Comparison of ENCODE assay signal across 18 cellular contexts in genomic region chr1:27605300-27605766, GRCh38. TPM values are rescaled to one million over a fixed set of nuclear protein-coding genes. Genes with fewer than 3 reads are reported as not detected.
DNase-seq lines count a peak whose midpoint lies in the region; ATAC-seq and TF ChIP-seq lines count a peak whose summit lies in the region.
"Had no signal": no experiment of that assay in that cellular context is flagged by ENCODE, and none has a peak within 500 bp of the region (broad histone marks: within the 10 kb centered on the region; RNA-seq: fewer than 3 reads in every experiment).

No MANE protein-coding gene starts in this region.

- no peaks in the 10 kb centered on the region for H3K36me3 ChIP-seq in endodermal cell (ENCODE audit: control insufficient read depth, insufficient read depth, low read length)
- no peaks in the 10 kb centered on the region for H3K36me3 ChIP-seq in neuronal stem cell (replicated peaks in 1 of 2; ENCODE audit: control insufficient read depth in 2 of 2, insufficient read depth in 2 of 2, low read length in 2 of 2)
- H3K36me3 ChIP-seq: breast epithelium, HAP-1, pancreas had no signal

- H4K8ac ChIP-seq in neuronal stem cell (ENCODE audit: low read depth, low read length) = no peak overlapping the region

- no peak for ATAC-seq in activated T-cell treated with anti-CD3 and anti-CD28 coated beads, Interleukin-2, amount 50 U/mL, for 4 hours
- no peak for ATAC-seq in HG03442 (IDR thresholded peaks at IDR 0.05; ENCODE audit: unreplicated experiment)
- ATAC-seq: pancreas, SK-N-SH treated with all-trans-retinoic acid at 6 μM for 48 hours had no signal

- WGBS in endodermal cell (ENCODE audit: insufficient coverage in 1 of 2, insufficient read length in 1 of 2), 2 experiments = 92 to 98% methylated on average over 6 to 7 of the region's 7 CpGs
- no CpG with 5 or more reads among the region's 7 CpGs for WGBS in neuronal stem cell (ENCODE audit: extremely low coverage in 2 of 2, insufficient read length in 2 of 2, insufficient replicate concordance in 1 of 2), 2 donors
- 79 to 80% methylated on average over 7 of the region's 7 CpGs for WGBS in lower leg skin, 2 donors

- H3K18ac ChIP-seq in neuronal stem cell (ENCODE audit: low read length) = peak overlapping the region; percentile 40

- H2BK120ac ChIP-seq in neuronal stem cell (ENCODE audit: low read depth, low read length) = no peak overlapping the region

- intact Hi-C loops in lower leg skin (cut with DNase I; ENCODE audit: low total_unique reads) = loop anchor here (10.0 kb wide), 1 partner anchor 311 kb away; no protein-coding TSS in a partner anchor

- H3K4me1 ChIP-seq in endodermal cell (ENCODE audit: control insufficient read depth, insufficient read depth, low read length) = peaks cover 8% of the 10 kb centered on the region
- H3K4me1 ChIP-seq in neuronal stem cell (ENCODE audit: control insufficient read depth in 2 of 2, insufficient read depth in 1 of 2, low read depth in 1 of 2, low read length in 2 of 2) = peaks cover 39 to 52% of the 10 kb centered on the region in 2 donors
- H3K4me1 ChIP-seq: HAP-1 had no signal

- H2AK5ac ChIP-seq in neuronal stem cell (ENCODE audit: low read depth, low read length) = peak overlapping the region; percentile 10

- H3K27ac Mint-ChIP-seq in endodermal cell = no peak overlapping the region

- H3K79me1 ChIP-seq in neuronal stem cell (ENCODE audit: low read depth, low read length) = peaks cover 7% of the 10 kb centered on the region

- no peak overlapping the region for H3K4me2 ChIP-seq in neuronal stem cell (ENCODE audit: insufficient read depth, low read length, poor library complexity, severe bottlenecking)

- no peak overlapping the region for H3K4me3 ChIP-seq in endodermal cell (ENCODE audit: low read length)
- no peak overlapping the region for H3K4me3 ChIP-seq in neuronal stem cell (ENCODE audit: low read length in 2 of 2)
- no peak overlapping the region for H3K4me3 ChIP-seq in lower leg skin (ENCODE audit: low read depth, poor library complexity, severe bottlenecking)
- H3K4me3 ChIP-seq: HAP-1, lung, pancreas had no signal

- H3K4me3 Mint-ChIP-seq in activated T-cell treated with anti-CD3 and anti-CD28 coated beads, Interleukin-2, amount 50 U/mL, for 4 hours = peak overlapping the region; percentile 92
- H3K4me3 Mint-ChIP-seq in endodermal cell = peak overlapping the region; percentile 90

- no peaks in the 10 kb centered on the region for H3K36me3 Mint-ChIP-seq in activated T-cell treated with anti-CD3 and anti-CD28 coated beads, Interleukin-2, amount 50 U/mL, for 4 hours (ENCODE audit: insufficient read depth)
- H3K36me3 Mint-ChIP-seq in endodermal cell (ENCODE audit: low read depth) = no peaks in the 10 kb centered on the region

- H3K9me3 Mint-ChIP-seq in activated T-cell treated with anti-CD3 and anti-CD28 coated beads, Interleukin-2, amount 50 U/mL, for 4 hours = no peaks in the 10 kb centered on the region
- no peaks in the 10 kb centered on the region for H3K9me3 Mint-ChIP-seq in endodermal cell

- H3K9ac ChIP-seq in endodermal cell (ENCODE audit: extremely low read depth, low read length, poor library complexity, severe bottlenecking) (no peak overlapping the region), neuronal stem cell (ENCODE audit: low read depth, low read length, poor library complexity) (no peak overlapping the region)

- CTCF ChIA-PET in RWPE1 (lab: Yijun Ruan, JAX) = interaction anchor here (0.6 to 8.1 kb wide), 6 partner anchors 48 to 309 kb away, joined by 3 to 67 read pairs (median 4); no protein-coding TSS in a partner anchor

- H3K9me3 ChIP-seq in endodermal cell (ENCODE audit: control insufficient read depth, low read length) (no peaks in the 10 kb centered on the region), neuronal stem cell (replicated peaks in 1 of 2; ENCODE audit: control insufficient read depth in 2 of 2, insufficient read depth in 1 of 2, low read depth in 1 of 2, low read length in 2 of 2) (no peaks in the 10 kb centered on the region)
- H3K9me3 ChIP-seq: breast epithelium, HAP-1, pancreas had no signal

- peak overlapping the region; percentile 93 for H3K27ac ChIP-seq in RWPE1
- no peak overlapping the region for H3K27ac ChIP-seq in endodermal cell (ENCODE audit: low read depth, low read length)
- no peak overlapping the region for H3K27ac ChIP-seq in neuronal stem cell (replicated peaks; ENCODE audit: low read length)
- H3K27ac ChIP-seq: HL-60, pancreas had no signal

- no peak overlapping the region for H3K4ac ChIP-seq in neuronal stem cell (ENCODE audit: low read length)

- H2BK15ac ChIP-seq in neuronal stem cell (ENCODE audit: low read length) = peak overlapping the region; percentile 30

- TF ChIP-seq CTCF in RWPE1 (conservative IDR thresholded peaks at IDR 0.05; ENCODE audit: low read depth) (no peak), endodermal cell (conservative IDR thresholded peaks at IDR 0.05) (no peak), lower leg skin (IDR thresholded peaks at IDR 0.05) (no peak)

- peak overlapping the region; percentile 64 for H2BK12ac ChIP-seq in neuronal stem cell (ENCODE audit: low read length)

- H3K27me3 Mint-ChIP-seq in activated T-cell treated with anti-CD3 and anti-CD28 coated beads, Interleukin-2, amount 50 U/mL, for 4 hours (ENCODE audit: low read depth) = no peaks in the 10 kb centered on the region
- H3K27me3 Mint-ChIP-seq in endodermal cell (ENCODE audit: insufficient read depth) = no peaks in the 10 kb centered on the region

- no peak overlapping the region for H3K23ac ChIP-seq in neuronal stem cell (ENCODE audit: low read depth, low read length, poor library complexity)

- peaks cover 35% of the 10 kb centered on the region for H3K4me1 Mint-ChIP-seq in activated T-cell treated with anti-CD3 and anti-CD28 coated beads, Interleukin-2, amount 50 U/mL, for 4 hours (ENCODE audit: low read depth)
- H3K4me1 Mint-ChIP-seq in endodermal cell = peaks cover 47% of the 10 kb centered on the region

- H3K14ac ChIP-seq in neuronal stem cell (ENCODE audit: low read length) = no peak overlapping the region

- no peak for TF ChIP-seq POLR2A in lower leg skin (IDR thresholded peaks at IDR 0.05)

- H2AFZ ChIP-seq in neuronal stem cell (ENCODE audit: low read length) = no peak overlapping the region

- POLR2A ChIA-PET in RWPE1 (lab: Yijun Ruan, JAX; ENCODE audit: low non-redundant PET) = no interaction called here

- no peak for DNase-seq in activated T-cell treated with anti-CD3 and anti-CD28 coated beads, Interleukin-2, amount 50 U/mL, for 4 hours
- DNase-seq in activated T-cell treated with anti-CD3 and anti-CD28 coated beads, Interleukin-2, amount 50 U/mL, for 48 hours = no peak
- no peak for DNase-seq in RWPE1 (ENCODE audit: low spot score)
- DNase-seq in endodermal cell = no peak
- no peak for DNase-seq in neuronal stem cell (ENCODE audit: low spot score)
- no peak for DNase-seq in CD1c-positive myeloid dendritic cell (ENCODE audit: extremely low spot score)
- DNase-seq in lower leg skin (ENCODE audit: low spot score in 2 of 2) = no peak
- DNase-seq: DMS153; effector CD4-positive, alpha-beta T cell; NCI-H1694 treated with DMSO at 0.1 percent for 48 hours; pancreas; stimulated activated CD4-positive, alpha-beta T cell treated with anti-CD3 and anti-CD28 coated beads, Interleukin-12 subunit alpha, Interleukin-12 subunit beta, amount 100 ng/mL, for 4 hours had no signal

- H4K91ac ChIP-seq in neuronal stem cell (ENCODE audit: low read depth, low read length, poor library complexity) = no peak overlapping the region

- H3K27me3 ChIP-seq in endodermal cell (ENCODE audit: control insufficient read depth, insufficient read depth, low read length, poor library complexity, severe bottlenecking) (no peaks in the 10 kb centered on the region), neuronal stem cell (ENCODE audit: control insufficient read depth in 3 of 3, insufficient read depth in 3 of 3, low read depth in 1 of 3, low read length in 3 of 3) (no peaks in the 10 kb centered on the region)
- H3K27me3 ChIP-seq: breast epithelium, pancreas had no signal

- H2BK5ac ChIP-seq in neuronal stem cell (ENCODE audit: low read length) = peak overlapping the region; percentile 7

RNA-seq across cellular contexts. Expression of gene AHDC1, which starts 1.4 kb away (rescaled TPM):
- 1 to 10 TPM; 7.6 to 9.4 (median 8.6) TPM for total RNA-seq in activated T-cell treated with anti-CD3 and anti-CD28 coated beads, Interleukin-2, amount 50 U/mL, for 4 hours
- total RNA-seq in endodermal cell (10 to 100 TPM; 39.3 to 41.2 TPM), lower leg skin (10 to 100 TPM; 37.7 to 63.0 (median 52.5) TPM)
- 52.1 TPM for polyA plus RNA-seq in endodermal cell (2013, experiment 1 of 2)
- polyA plus RNA-seq in endodermal cell (2013, experiment 2 of 2) = 50.1 TPM
- 22.9 TPM for polyA plus RNA-seq in neuronal stem cell (2013, experiment 1 of 2)
- polyA plus RNA-seq in neuronal stem cell (2013, experiment 2 of 2) = 22.9 TPM

RNA-seq across cellular contexts. Expression of gene FGR, which starts 29.7 kb away (rescaled TPM):
- under 1 TPM; 0.08 to 0.65 (median 0.61) TPM for total RNA-seq in activated T-cell treated with anti-CD3 and anti-CD28 coated beads, Interleukin-2, amount 50 U/mL, for 4 hours
- total RNA-seq in endodermal cell = not detected
- 0.14 TPM for polyA plus RNA-seq in endodermal cell (2013, experiment 1 of 2)
- polyA plus RNA-seq in endodermal cell (2013, experiment 2 of 2) = not detected
- 0.03 TPM for polyA plus RNA-seq in neuronal stem cell (2013, experiment 1 of 2)
- polyA plus RNA-seq in neuronal stem cell (2013, experiment 2 of 2) = 0.01 TPM
- 1 to 10 TPM; 4.3 to 9.8 (median 5.2) TPM for total RNA-seq in lower leg skin
